7 cellular contexts compared by ENCODE assay signal in genomic region chr5:34486160-34486765, GRCh38.
DNase-seq lines count a peak whose midpoint lies in the region; ATAC-seq and TF ChIP-seq lines count a peak whose summit lies in the region.

No MANE protein-coding gene starts in this region.

- H3K36me3 ChIP-seq in OCI-LY3 (replicated peaks; ENCODE audit: low read depth, low read length) (no peaks in the 10 kb centered on the region), fibroblast of lung (ENCODE audit: control insufficient read depth, insufficient read depth, low read length) (no peaks in the 10 kb centered on the region)

- H3K79me2 ChIP-seq in OCI-LY3 (ENCODE audit: low read length): no peaks in the 10 kb centered on the region
- no peaks in the 10 kb centered on the region for H3K79me2 ChIP-seq in fibroblast of lung (ENCODE audit: control insufficient read depth, insufficient read depth, low read length)

- DNase-seq in KG1 (lab: John Stamatoyannopoulos, UW) (peak; percentile 57), fibroblast of lung (ENCODE audit: low read depth in 2 of 2) (peak; percentile 77 to 91)
- peak; percentile 60 for DNase-seq in activated T-cell treated with anti-CD3 and anti-CD28 coated beads, Interleukin-2, amount 50 U/mL, for 1 hour
- DNase-seq in stimulated activated naive CD8-positive, alpha-beta T cell treated with anti-CD3 and anti-CD28 coated beads, Interleukin-15, Interleukin-2, amounts not matched to agents 100 U/mL and 50 U/mL, for 24 hours: peak; percentile 76

- no peaks in the 10 kb centered on the region for H3K36me3 Mint-ChIP-seq in nephron (ENCODE audit: low read depth)

- 0 out of 2 replicates have a peak overlapping the region, but pooled peaks have one; percentile 2 for H3K9ac ChIP-seq in OCI-LY3 (ENCODE audit: low read length)
- H3K9ac ChIP-seq in fibroblast of lung (ENCODE audit: insufficient read depth, low read length): no peak overlapping the region

- H3K27ac ChIP-seq in OCI-LY3 (ENCODE audit: low read length): no peak overlapping the region
- peak overlapping the region; percentile 3 for H3K27ac ChIP-seq in fibroblast of lung (ENCODE audit: insufficient read depth, low read length)

- no peak overlapping the region for H3K4me3 Mint-ChIP-seq in nephron

- ATAC-seq in GM18502 (IDR thresholded peaks at IDR 0.05; ENCODE audit: poor library complexity, unreplicated experiment): peak; percentile 71
- ATAC-seq in stimulated activated naive CD8-positive, alpha-beta T cell treated with anti-CD3 and anti-CD28 coated beads, Interleukin-15, Interleukin-2, amounts not matched to agents 100 U/mL and 50 U/mL, for 24 hours: peak; percentile 52

- H3K27me3 ChIP-seq in OCI-LY3 (ENCODE audit: low read depth, low read length) (no peaks in the 10 kb centered on the region), fibroblast of lung (ENCODE audit: control insufficient read depth, insufficient read depth, low read length) (no peaks in the 10 kb centered on the region)

- peaks cover 34% of the 10 kb centered on the region for H3K4me1 ChIP-seq in OCI-LY3 (ENCODE audit: low read length)
- H3K4me1 ChIP-seq in fibroblast of lung (ENCODE audit: control insufficient read depth, extremely low read depth, insufficient read depth, low read length): peaks cover 21% of the 10 kb centered on the region

- H3K27me3 Mint-ChIP-seq in nephron (ENCODE audit: low read depth): peaks cover 8% of the 10 kb centered on the region

- TF ChIP-seq CTCF in OCI-LY3 (IDR thresholded peaks at IDR 0.05; ENCODE audit: low read depth, low read length) (peak; percentile 86), fibroblast of lung (conservative IDR thresholded peaks at IDR 0.05 in 1 of 2, IDR thresholded peaks at IDR 0.05 in 1 of 2; ENCODE audit: low read depth in 1 of 2, low read length in 2 of 2) (peak; percentile 81 to 82), nephron (IDR thresholded peaks at IDR 0.05; ENCODE audit: unreplicated experiment in 3 of 3) (peak; percentile 86 to 90 (median 86))

- peaks cover 1% of the 10 kb centered on the region for H3K9me3 Mint-ChIP-seq in nephron

- H4K20me1 ChIP-seq in OCI-LY3 (ENCODE audit: insufficient read depth, low read length) (no peaks in the 10 kb centered on the region), fibroblast of lung (ENCODE audit: control insufficient read depth, extremely low read depth, insufficient read depth, low read length) (no peaks in the 10 kb centered on the region)

- H2AFZ ChIP-seq in OCI-LY3 (ENCODE audit: low read depth, low read length) (peak overlapping the region; percentile 46; the same call in 1 of the 2 replicates), fibroblast of lung (ENCODE audit: low read length) (no peak overlapping the region)

- H3K27ac Mint-ChIP-seq in nephron: peak overlapping the region; percentile 39 to 72 (median 58)

- H3K4me3 ChIP-seq in OCI-LY3 (ENCODE audit: low read length) (peak overlapping the region; percentile 21; the same call in 1 of the 2 replicates), fibroblast of lung (replicated peaks in 1 of 4; ENCODE audit: control extremely low read depth in 1 of 4, insufficient read depth in 1 of 4, low read depth in 3 of 4, low read length in 4 of 4) (no peak overlapping the region)

- H3K9me3 ChIP-seq in OCI-LY3 (ENCODE audit: insufficient read depth, low read length) (no peaks in the 10 kb centered on the region), fibroblast of lung (ENCODE audit: control insufficient read depth, insufficient read depth, low read depth, low read length) (no peaks in the 10 kb centered on the region)

- H3K4me2 ChIP-seq in OCI-LY3 (ENCODE audit: low read length) (peak overlapping the region; percentile 60), fibroblast of lung (ENCODE audit: extremely low read depth, insufficient read depth, low read length) (no peak overlapping the region)

- peaks cover 42% of the 10 kb centered on the region for H3K4me1 Mint-ChIP-seq in nephron
